Comparison of ENCODE assay signal across 10 cellular contexts in the genomic region with DNA sequence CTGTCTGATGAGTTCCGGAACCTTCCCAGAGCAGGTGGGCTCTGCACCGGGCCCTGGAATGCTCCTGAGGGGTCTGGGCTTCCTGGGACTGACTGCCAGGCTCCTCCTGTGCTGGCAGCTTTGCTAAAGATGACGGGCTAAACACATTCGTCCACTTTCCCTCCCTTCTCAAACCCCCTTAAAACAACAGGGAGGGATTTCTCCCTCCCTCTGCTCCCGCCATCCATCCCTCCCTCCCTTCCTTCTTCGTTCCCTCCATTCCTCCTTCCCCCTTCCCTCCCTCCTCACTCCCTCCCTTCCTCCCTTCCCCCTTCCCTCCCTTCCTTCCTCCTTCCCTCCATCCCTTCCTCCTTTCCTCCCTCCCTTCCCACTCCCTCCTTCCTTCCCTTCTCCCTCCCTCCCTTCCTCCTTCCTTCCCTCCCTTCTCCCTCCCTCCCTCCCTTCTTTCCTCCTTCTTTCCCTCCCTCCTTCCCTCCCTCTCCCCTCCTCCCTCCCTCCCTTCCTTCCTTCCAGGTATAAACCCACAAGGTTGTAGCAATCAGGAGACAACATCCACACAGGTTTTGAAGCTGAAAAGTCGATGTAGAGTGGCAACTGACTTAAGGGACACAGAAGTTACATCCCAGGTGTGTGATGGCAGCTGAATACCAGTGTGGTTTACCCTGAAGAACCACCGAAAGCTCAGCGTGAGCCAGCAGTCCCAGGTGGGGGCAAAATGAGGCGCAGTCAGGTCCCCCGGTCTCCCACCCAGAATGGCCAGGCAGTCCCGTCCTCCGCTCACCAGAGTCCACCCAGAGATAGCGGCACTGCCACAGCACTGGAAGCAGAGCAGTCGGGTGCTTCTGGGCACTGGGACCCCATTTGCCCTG. TPM values are rescaled to one million over a fixed set of nuclear protein-coding genes. Genes with fewer than 3 reads are reported as not detected.
DNase-seq lines count a peak whose midpoint lies in the region; ATAC-seq, FAIRE-seq and TF ChIP-seq lines count a peak whose summit lies in the region.
"Had no signal": no experiment of that assay in that cellular context is flagged by ENCODE, and none has a peak within 500 bp of the region (broad histone marks: within the 10 kb centered on the region; RNA-seq: fewer than 3 reads in every experiment).

No MANE protein-coding gene starts in this region.

- H3K9ac ChIP-seq in iPS-18a (ENCODE audit: low read length) (no peak overlapping the region), skeletal muscle tissue (ENCODE audit: low read depth in 1 of 3, low read length in 3 of 3) (peak overlapping the region in 2 of 3 donors; percentile 38 to 70)

- POLR2A ChIA-PET in CD4-positive, alpha-beta T cell (lab: Charles Lee), result interaction anchor here (0.7 to 1.1 kb wide), 3 partner anchors 9 to 39 kb away, joined by 3 to 4 read pairs (median 3); partner anchors contain the start of gene TAB1

- H3K36me3 ChIP-seq in iPS-18a (ENCODE audit: control insufficient read depth, low read depth, low read length) (no peaks in the 10 kb centered on the region), skeletal muscle tissue (ENCODE audit: control insufficient read depth in 3 of 3, insufficient read depth in 3 of 3, low read length in 3 of 3) (peaks cover 0 to 7% (median 5%) of the 10 kb centered on the region in 3 donors)
- H3K36me3 ChIP-seq: prostate gland had no signal

- H3K36me3 Mint-ChIP-seq in CD4-positive, alpha-beta T cell (ENCODE audit: low read depth), result peaks cover 5% of the 10 kb centered on the region

- H3K4me1 ChIP-seq in iPS-18a (ENCODE audit: control insufficient read depth, low read depth, low read length), result peaks cover 5% of the 10 kb centered on the region
- H3K4me1 ChIP-seq in skeletal muscle tissue (ENCODE audit: control insufficient read depth in 3 of 3, insufficient read depth in 3 of 3, low read length in 3 of 3), result peaks cover 18 to 30% (median 19%) of the 10 kb centered on the region in 3 donors
- H3K4me1 ChIP-seq: prostate gland had no signal

- H3K27me3 Mint-ChIP-seq in CD4-positive, alpha-beta T cell, result peaks cover 12% of the 10 kb centered on the region

- H3K9me3 ChIP-seq in iPS-18a (ENCODE audit: control insufficient read depth, low read depth, low read length), result no peaks in the 10 kb centered on the region
- no peaks in the 10 kb centered on the region for H3K9me3 ChIP-seq in skeletal muscle tissue (ENCODE audit: control insufficient read depth in 3 of 3, low read length in 3 of 3)
- H3K9me3 ChIP-seq in CD4-positive, alpha-beta T cell (ENCODE audit: control insufficient read depth, low read length), result no peaks in the 10 kb centered on the region
- H3K9me3 ChIP-seq: prostate gland had no signal

- H3K27me3 ChIP-seq in iPS-18a (ENCODE audit: control insufficient read depth, insufficient read depth, low read length) (no peaks in the 10 kb centered on the region), skeletal muscle tissue (ENCODE audit: control insufficient read depth in 3 of 3, insufficient read depth in 3 of 3, low read length in 3 of 3) (peaks cover 6 to 29% (median 7%) of the 10 kb centered on the region in 3 donors)
- H3K27me3 ChIP-seq in CD4-positive, alpha-beta T cell (ENCODE audit: control insufficient read depth, insufficient read depth, low read length), result no peaks in the 10 kb centered on the region

- intact Hi-C loops in CD4-positive, alpha-beta T cell (cut with DNase I, micrococcal nuclease), result no loop called here

- H3K4me3 ChIP-seq in iPS-18a (ENCODE audit: low read length), result peak overlapping the region; percentile 19
- H3K4me3 ChIP-seq in skeletal muscle tissue (ENCODE audit: low read length in 3 of 3), result no peak overlapping the region
- H3K4me3 ChIP-seq: prostate gland had no signal

- FAIRE-seq in GM19239 (lab: Jason Lieb, UNC), result peak; percentile 90

- CTCF ChIA-PET in CD4-positive, alpha-beta T cell (lab: Charles Lee), result interaction anchor here (1.0 to 1.2 kb wide), 3 partner anchors 40 to 91 kb away, joined by 3 to 7 read pairs (median 3); no protein-coding TSS in a partner anchor

- H3K27ac Mint-ChIP-seq in CD4-positive, alpha-beta T cell, result no peak overlapping the region

- H3K4me3 Mint-ChIP-seq in CD4-positive, alpha-beta T cell, result no peak overlapping the region

- H3K9me3 Mint-ChIP-seq in CD4-positive, alpha-beta T cell, result no peaks in the 10 kb centered on the region

- TF ChIP-seq CTCF in CD4-positive, alpha-beta T cell (IDR thresholded peaks at IDR 0.05), result no peak

- DNase-seq in GM19239 (ENCODE audit: insufficient read length, low spot score), result no peak
- peak; percentile 47 for DNase-seq in RPMI8226
- DNase-seq in central memory CD4-positive, alpha-beta T cell, result no peak
- no peak for DNase-seq in CD4-positive, alpha-beta T cell
- no peak for DNase-seq in cortex of kidney (lab: John Stamatoyannopoulos, UW)
- DNase-seq: NCI-H2107 had no signal

- H3K27ac ChIP-seq in iPS-18a (ENCODE audit: low read length), result no peak overlapping the region
- H3K27ac ChIP-seq in skeletal muscle tissue (ENCODE audit: low read depth, low read length), result no peak overlapping the region
- H3K27ac ChIP-seq in CD4-positive, alpha-beta T cell (ENCODE audit: low read depth, low read length), result no peak overlapping the region

- ATAC-seq in CD4-positive, alpha-beta T cell (ENCODE audit: poor library complexity), result no peak
- no peak for ATAC-seq in HG03354 (IDR thresholded peaks at IDR 0.05; ENCODE audit: poor library complexity, severe bottlenecking, unreplicated experiment)

- peaks cover 10% of the 10 kb centered on the region for H3K4me1 Mint-ChIP-seq in CD4-positive, alpha-beta T cell (ENCODE audit: low read depth)

RNA-seq across cellular contexts. Expression of gene MGAT3, which starts 18.7 kb away (rescaled TPM):
- total RNA-seq in skeletal muscle tissue, result 2.1 TPM
- total RNA-seq in CD4-positive, alpha-beta T cell, result under 1 TPM in 1 of 2 experiments, not detected in 1; 0.17 TPM

RNA-seq across cellular contexts. Expression of gene TAB1, which starts 38.5 kb away (rescaled TPM):
- total RNA-seq in skeletal muscle tissue, result 12.0 TPM
- 10 to 100 TPM; 19.8 to 20.1 TPM for total RNA-seq in CD4-positive, alpha-beta T cell
